In the genomic region with DNA sequence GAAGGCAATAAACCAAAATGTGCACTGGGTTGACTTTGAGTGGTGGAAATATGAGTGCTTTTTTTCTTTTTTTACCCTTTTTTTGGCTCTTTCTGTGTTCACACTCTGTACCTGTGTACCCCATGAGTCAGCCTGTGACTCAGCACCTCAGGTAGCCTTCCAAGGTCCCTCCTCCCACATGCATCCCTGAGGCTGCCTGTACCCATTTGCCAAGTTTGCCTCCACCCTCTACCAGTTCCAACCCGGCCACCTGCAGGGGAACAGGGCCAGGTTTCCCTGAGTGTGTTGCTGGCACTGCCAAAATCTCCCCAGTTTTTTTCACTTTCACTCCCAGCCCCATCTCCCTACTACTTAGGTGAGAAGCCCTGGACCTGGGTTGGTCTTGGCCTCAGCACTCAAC, we compare ENCODE assay signal across 28 cellular contexts. TPM values are rescaled to one million over a fixed set of nuclear protein-coding genes. Genes with fewer than 3 reads are reported as not detected.
DNase-seq lines count a peak whose midpoint lies in the region; ATAC-seq, FAIRE-seq and TF ChIP-seq lines count a peak whose summit lies in the region.
"Had no signal": no experiment of that assay in that cellular context is flagged by ENCODE, and none has a peak within 500 bp of the region (broad histone marks: within the 10 kb centered on the region; RNA-seq: fewer than 3 reads in every experiment).

No MANE protein-coding gene starts in this region.

- CTCF ChIA-PET in PC-9 (lab: Charles Lee) = no interaction called here
- CTCF ChIA-PET in H1 (lab: Charles Lee; ENCODE audit: partially characterized antibody) = interaction anchor here (0.7 to 1.8 kb wide), 4 partner anchors 14 to 1007 kb away, joined by 3 to 6 read pairs (median 4); a partner anchor contains a TSS

- H3K27ac ChIP-seq in PC-9 (no peak overlapping the region), H1 (ENCODE audit: low read depth, low read length) (no peak overlapping the region), lower lobe of right lung (no peak overlapping the region)
- H3K27ac ChIP-seq: adrenal gland, brain microvascular endothelial cell, colonic mucosa, Peyer's patch, right atrium auricular region, testis had no signal

- H2AK5ac ChIP-seq in H1 (ENCODE audit: low read depth, low read length) = no peak overlapping the region

- H2AFZ ChIP-seq in PC-9 (no peak overlapping the region), H1 (ENCODE audit: low read length) (0 out of 2 replicates have a peak overlapping the region, but pooled peaks have one; percentile 53)

- H3K18ac ChIP-seq in H1 (ENCODE audit: extremely low read depth, low read length) = no peak overlapping the region

- no peak overlapping the region for H2BK12ac ChIP-seq in H1 (ENCODE audit: low read depth, low read length)

- no peak for TF ChIP-seq EP300 in H1 (IDR thresholded peaks at IDR 0.05; ENCODE audit: borderline replicate concordance in 1 of 2, low read depth in 2 of 2, low read length in 2 of 2)

- H3K27me3 ChIP-seq in PC-9 (ENCODE audit: insufficient read depth, low read depth) (no peaks in the 10 kb centered on the region; the same call in 1 of the 2 replicates), H1 (replicated peaks in 1 of 4; ENCODE audit: control insufficient read depth in 3 of 4, extremely low read depth in 1 of 4, insufficient read depth in 3 of 4, low read length in 3 of 4) (no peaks in the 10 kb centered on the region), lower lobe of right lung (ENCODE audit: low read depth) (no peaks in the 10 kb centered on the region)
- H3K27me3 ChIP-seq: adrenal gland, colonic mucosa, Peyer's patch, right atrium auricular region, testis had no signal

- H3K14ac ChIP-seq in H1 (ENCODE audit: insufficient read length) = no peak overlapping the region

- intact Hi-C loops in PC-9 (cut with micrococcal nuclease; ENCODE audit: unreplicated experiment) = no loop called here
- intact Hi-C loops in lower lobe of right lung (cut with DNase I) = no loop called here

- H4K91ac ChIP-seq in H1 (replicated peaks; ENCODE audit: insufficient read length, low read length) = no peak overlapping the region

- no peak overlapping the region for H3K4me3 ChIP-seq in PC-9
- H3K4me3 ChIP-seq in H1 (ENCODE audit: extremely low read depth in 1 of 4, insufficient read depth in 2 of 4, low read depth in 3 of 4, low read length in 4 of 4) = no peak overlapping the region
- no peak overlapping the region for H3K4me3 ChIP-seq in lower lobe of right lung
- H3K4me3 ChIP-seq: adrenal gland, colonic mucosa, K562, Peyer's patch, right atrium auricular region, testis had no signal

- no peak overlapping the region for H4K5ac ChIP-seq in H1 (ENCODE audit: insufficient read length, low read depth, low read length)

- H3K23ac ChIP-seq in H1 (ENCODE audit: insufficient read length) = no peak overlapping the region

- TF ChIP-seq RAD21 in H1 (IDR thresholded peaks at IDR 0.05 in 1 of 2, conservative IDR thresholded peaks at IDR 0.05 in 1 of 2; ENCODE audit: low read depth in 2 of 2, low read length in 2 of 2) = no peak

- H3K79me2 ChIP-seq in PC-9 (ENCODE audit: low read depth) (no peaks in the 10 kb centered on the region), H1 (ENCODE audit: control insufficient read depth in 1 of 2, insufficient read depth in 2 of 2, low read length in 2 of 2) (no peaks in the 10 kb centered on the region)

- no peak for TF ChIP-seq POLR2A in H1 (IDR thresholded peaks at IDR 0.05; ENCODE audit: control extremely low read depth in 1 of 2, low read depth in 2 of 2, low read length in 2 of 2)

- H3K4ac ChIP-seq in H1 (replicated peaks; ENCODE audit: insufficient read length, low read depth, low read length) = no peak overlapping the region

- H4K8ac ChIP-seq in H1 (ENCODE audit: extremely low read depth, insufficient read depth, low read length) = peak overlapping the region; percentile 65; the same call in 1 of the 2 replicates

- no peak overlapping the region for H2BK120ac ChIP-seq in H1 (replicated peaks; ENCODE audit: low read depth, low read length)

- DNase-seq in PC-9 (peak; percentile 51 to 66), H1 (ENCODE audit: low read depth in 1 of 2, low spot score in 2 of 2) (no peak), lower lobe of right lung (no peak), urothelium cell line (ENCODE audit: low spot score) (peak; percentile 30), NCI-H1105 treated with DMSO at 0.1 percent for 48 hours (lab: John Stamatoyannopoulos, UW) (no peak), GDM1 (lab: John Stamatoyannopoulos, UW) (no peak)
- DNase-seq in activated T-cell treated with anti-CD3 and anti-CD28 coated beads, Interleukin-2, amount 50 U/mL, for 48 hours = no peak
- DNase-seq: activated CD4-positive, alpha-beta T cell treated with anti-CD3 and anti-CD28 coated beads for 36 hours; activated naive CD4-positive, alpha-beta T cell; activated T-cell treated with anti-CD3 and anti-CD28 coated beads, Interleukin-2, amount 50 U/mL, for 24 hours; adrenal gland; brain microvascular endothelial cell; CD4-positive, CD25-positive, alpha-beta regulatory T cell; colonic mucosa; effector memory CD4-positive, alpha-beta T cell; kidney; MM.1S; NCI-H146; NCI-H510A; Peyer's patch; stimulated activated CD4-positive, alpha-beta T cell treated with anti-CD3 and anti-CD28 coated beads, Interleukin-2, amount 100 ng/mL, for 48 hours; testis had no signal

- no peaks in the 10 kb centered on the region for H3F3A ChIP-seq in PC-9 (ENCODE audit: insufficient read depth, low read depth)

- H3K9me3 ChIP-seq in PC-9 (ENCODE audit: insufficient read depth, low read depth) = no peaks in the 10 kb centered on the region
- H3K9me3 ChIP-seq in H1 (ENCODE audit: insufficient read depth in 2 of 2, low read depth in 1 of 2, low read length in 1 of 2) = no peaks in the 10 kb centered on the region
- no peaks in the 10 kb centered on the region for H3K9me3 ChIP-seq in lower lobe of right lung
- H3K9me3 ChIP-seq: adrenal gland, colonic mucosa, Peyer's patch, right atrium auricular region, testis had no signal

- no peak overlapping the region for H3K9ac ChIP-seq in H1 (replicated peaks in 1 of 4; ENCODE audit: extremely low read depth in 1 of 4, low read depth in 3 of 4, low read length in 3 of 4)

- TF ChIP-seq CTCF in PC-9 (conservative IDR thresholded peaks at IDR 0.05) (no peak), H1 (IDR thresholded peaks at IDR 0.05; ENCODE audit: control extremely low read depth in 1 of 3, insufficient read depth in 1 of 3, low read depth in 1 of 3, low read length in 3 of 3) (no peak), lower lobe of right lung (IDR thresholded peaks at IDR 0.05) (no peak)

- no peak overlapping the region for H2BK15ac ChIP-seq in H1 (ENCODE audit: low read length)

- FAIRE-seq in H1 (lab: Jason Lieb, UNC) = no peak
- no peak for FAIRE-seq in urothelium cell line (lab: Jason Lieb, UNC)
- FAIRE-seq: K562, kidney had no signal

- peaks cover 13% of the 10 kb centered on the region for H3K4me1 ChIP-seq in PC-9 (replicated peaks; ENCODE audit: insufficient read depth)
- H3K4me1 ChIP-seq in H1 (replicated peaks in 1 of 4; ENCODE audit: control insufficient read depth in 3 of 4, insufficient read depth in 4 of 4, low read length in 3 of 4) = no peaks in the 10 kb centered on the region; a peak in 2 of 7 replicates
- H3K4me1 ChIP-seq in lower lobe of right lung = no peaks in the 10 kb centered on the region
- H3K4me1 ChIP-seq: adrenal gland, colonic mucosa, Peyer's patch, right atrium auricular region, testis had no signal

- H2BK5ac ChIP-seq in H1 (ENCODE audit: low read depth, low read length) = no peak overlapping the region

- 92% methylated on average over 1 of the region's 1 CpG; no CpG with 5 or more reads in 1 of the 2 experiments for WGBS in H1 (ENCODE audit: extremely low coverage in 1 of 2, insufficient coverage in 1 of 2, insufficient read length in 1 of 2, insufficient replicate concordance in 2 of 2, low coverage in 1 of 2, low lambda C conversion rate in 2 of 2, missing lambda C conversion rate in 1 of 2), 2 experiments

- no peak overlapping the region for H2BK20ac ChIP-seq in H1 (ENCODE audit: low read length)

- H3K4me2 ChIP-seq in PC-9 (peak overlapping the region; percentile 41), H1 (ENCODE audit: insufficient read depth in 1 of 2, low read depth in 2 of 2, low read length in 2 of 2) (no peak overlapping the region)

- ATAC-seq in lower lobe of right lung = peak; percentile 28 to 50
- ATAC-seq: activated CD4-positive, alpha-beta T cell treated with anti-CD3 and anti-CD28 coated beads for 36 hours; K562; stimulated activated memory B cell treated with anti-CD40 and anti-IgM and Interleukin-4, amounts not matched to agents 10 μg/mL and 1 μg/mL and 100 μg/mL, for 72 hours had no signal

- H3K23me2 ChIP-seq in H1 (ENCODE audit: low read depth, low read length) = no peaks in the 10 kb centered on the region; the same call in 1 of the 2 replicates

- H3K9me2 ChIP-seq in PC-9 (ENCODE audit: insufficient read depth) = no peaks in the 10 kb centered on the region

- POLR2A ChIA-PET in PC-9 (lab: Charles Lee; ENCODE audit: unreplicated experiment) (interaction anchor here (0.6 kb wide), 2 partner anchors 12 to 117 kb away, joined by 4 to 11 read pairs; a partner anchor contains a TSS), H1 (lab: Charles Lee; ENCODE audit: partially characterized antibody) (interaction anchor here (0.6 kb wide), 1 partner anchor 23 kb away, joined by 3 read pairs; no protein-coding TSS in a partner anchor)

- H3K36me3 ChIP-seq in PC-9 (ENCODE audit: low read depth) = no peaks in the 10 kb centered on the region
- no peaks in the 10 kb centered on the region for H3K36me3 ChIP-seq in H1 (ENCODE audit: control insufficient read depth in 2 of 4, insufficient read depth in 4 of 4, low read length in 3 of 4)
- no peaks in the 10 kb centered on the region for H3K36me3 ChIP-seq in lower lobe of right lung
- H3K36me3 ChIP-seq: adrenal gland, brain microvascular endothelial cell, colonic mucosa, Peyer's patch, right atrium auricular region had no signal

- H4K20me1 ChIP-seq in PC-9 (ENCODE audit: insufficient read depth) (no peaks in the 10 kb centered on the region), H1 (replicated peaks in 1 of 2; ENCODE audit: control insufficient read depth in 1 of 2, insufficient read depth in 2 of 2, low read length in 2 of 2) (no peaks in the 10 kb centered on the region)

- H3K79me1 ChIP-seq in H1 (ENCODE audit: low read depth, low read length) = no peaks in the 10 kb centered on the region

- BruUV-seq in PC-9 (replicated peaks; lab: Mats Ljungman, UMichigan) = no TSS peak

- no peak overlapping the region for H3K56ac ChIP-seq in H1 (replicated peaks; ENCODE audit: insufficient read length, low read depth, low read length)

RNA-seq across cellular contexts. Expression of a gene that starts 14.0 kb away (rescaled TPM):
- not detected in 2 replicates for total RNA-seq in PC-9 (2021)
- total RNA-seq in H1 (2021; fragmentation: NEBNext Ultra II Directional; extraction: Animal tissue kit (Norgen Biotek cat#: 25700)) = not detected in 2 replicates
- polyA plus RNA-seq in H1 (2011; rRNA removed) = not detected in 2 replicates
- not detected for polyA plus RNA-seq in H1 (2011; cell fraction: cytosol; rRNA removed)
- polyA plus RNA-seq in H1 (2011; cell fraction: nucleus; rRNA removed) = not detected
- polyA plus RNA-seq in H1 (2012, experiment 1 of 2) = not detected in 4 replicates
- not detected for polyA plus RNA-seq in H1 (2012, experiment 2 of 2)
- polyA plus RNA-seq in H1 (2013, experiment 1 of 2) = not detected
- polyA plus RNA-seq in H1 (2013, experiment 2 of 2) = not detected
- not detected in 2 replicates for polyA minus RNA-seq in H1 (2011; rRNA and poly(A)+ RNA removed)
- polyA minus RNA-seq in H1 (2011; cell fraction: cytosol; rRNA and poly(A)+ RNA removed) = not detected
- not detected for polyA minus RNA-seq in H1 (2011; cell fraction: nucleus; rRNA and poly(A)+ RNA removed)
- total RNA-seq in lower lobe of right lung = 10.4 TPM
- total RNA-seq: activated CD4-positive, alpha-beta T cell treated with anti-CD3 and anti-CD28 coated beads for 36 hours; activated CD8-positive, alpha-beta memory T cell treated with anti-CD3 and anti-CD28 coated beads for 36 hours; CD4-positive, CD25-positive, alpha-beta regulatory T cell; K562; myocyte; Peyer's patch; SK-MEL-5 had no signal
- polyA plus RNA-seq: K562 had no signal

RNA-seq across cellular contexts. Expression of a gene that starts 26.9 kb away (rescaled TPM):
- total RNA-seq in PC-9 (2021) (not detected in 2 replicates), lower lobe of right lung (20.1 TPM)
- total RNA-seq in H1 (2021; fragmentation: NEBNext Ultra II Directional; extraction: Animal tissue kit (Norgen Biotek cat#: 25700)) = 0.63 and 1.6 TPM in 2 replicates
- 1.4 and 2.2 TPM in 2 replicates for polyA plus RNA-seq in H1 (2011; rRNA removed)
- polyA plus RNA-seq in H1 (2011; cell fraction: cytosol; rRNA removed) = 1.5 TPM
- polyA plus RNA-seq in H1 (2011; cell fraction: nucleus; rRNA removed) = 1.3 TPM
- polyA plus RNA-seq in H1 (2012, experiment 1 of 2) = 1.3 to 2.2 TPM (median 1.5 TPM) in 4 replicates
- 0.60 TPM for polyA plus RNA-seq in H1 (2012, experiment 2 of 2)
- polyA plus RNA-seq in H1 (2013, experiment 1 of 2) = 1.2 TPM
- 1.6 TPM for polyA plus RNA-seq in H1 (2013, experiment 2 of 2)
- polyA minus RNA-seq in H1 (2011; rRNA and poly(A)+ RNA removed) = 1.3 and 2.5 TPM in 2 replicates
- polyA minus RNA-seq in H1 (2011; cell fraction: cytosol; rRNA and poly(A)+ RNA removed) = 1.8 TPM
- 1.2 TPM for polyA minus RNA-seq in H1 (2011; cell fraction: nucleus; rRNA and poly(A)+ RNA removed)
- total RNA-seq: activated CD8-positive, alpha-beta memory T cell treated with anti-CD3 and anti-CD28 coated beads for 36 hours; CD4-positive, CD25-positive, alpha-beta regulatory T cell; K562; myocyte; Peyer's patch; SK-MEL-5 had no signal
- polyA plus RNA-seq: CD4-positive, CD25-positive, alpha-beta regulatory T cell; K562 had no signal

Comparison
In these comparisons a context has a peak if more than half of its experiments do, and no peak if none do; other contexts are left out.
1. DNase-seq: peak in PC-9 (2 of 2) and urothelium cell line (single experiment); none in H1 (0 of 2), lower lobe of right lung (single experiment), NCI-H1105 treated with DMSO at 0.1 percent for 48 hours (single experiment), activated T-cell treated with anti-CD3 and anti-CD28 coated beads, Interleukin-2, amount 50 U/mL, for 48 hours (0 of 2) and GDM1 (single experiment).
2. RNA of a gene that starts 14.0 kb away (total RNA-seq): 10.4 TPM in lower lobe of right lung (single experiment); not detected in PC-9 and not detected in H1; every median in the first group is over 10 times any median in the second.